In genomic region chr5:87997662-87998061, GRCh38 we compare ENCODE assay signal across 28 cellular contexts.
"Had no signal": no experiment of that assay in that cellular context is flagged by ENCODE, and none has a peak within 500 bp of the region (broad histone marks: within the 10 kb centered on the region; RNA-seq: fewer than 3 reads in every experiment).

No MANE protein-coding gene starts in this region.

- H3K36me3 Mint-ChIP-seq: activated naive CD4-positive, alpha-beta T cell treated with anti-CD3 and anti-CD28 coated beads, Interleukin-2, amount 10 ng/mL, durations not matched to agents 7 days and 5 days; activated naive CD4-positive, alpha-beta T cell treated with anti-CD3 and anti-CD28 coated beads, Interleukin-2, amount 50 U/mL, for 72 hours; activated naive CD8-positive, alpha-beta T cell treated with anti-CD3 and anti-CD28 coated beads, Interleukin-2, amount 10 ng/mL, durations not matched to agents 7 days and 5 days had no signal

- H3K27ac Mint-ChIP-seq: activated B cell treated with CpG ODN at 0.5 μM for 24 hours; activated CD8-positive, alpha-beta T cell treated with anti-CD3 and anti-CD28 coated beads for 36 hours; activated naive CD4-positive, alpha-beta T cell treated with anti-CD3 and anti-CD28 coated beads, Interleukin-2, amount 10 ng/mL, durations not matched to agents 7 days and 5 days; activated naive CD4-positive, alpha-beta T cell treated with anti-CD3 and anti-CD28 coated beads, Interleukin-2, amount 50 U/mL, for 72 hours; activated naive CD8-positive, alpha-beta T cell treated with anti-CD3 and anti-CD28 coated beads, Interleukin-2, amount 10 ng/mL, durations not matched to agents 7 days and 5 days; activated T-cell treated with anti-CD3 and anti-CD28 coated beads, Interleukin-2, amount 50 U/mL, for 72 hours; brain; dendritic cell treated with granulocyte-macrophage colony-stimulating factor and Interleukin-4, amounts not matched to agents 40 ng/mL and 50 ng/mL, for 4 days; endodermal cell; T-helper 2 cell treated with Interferon-gamma antibody and Interleukin-4, amounts not matched to agents 5 μg/mL and 100 μg/mL, for 36 hours had no signal

- H3K4me1 Mint-ChIP-seq: activated B cell treated with CpG ODN at 0.5 μM for 24 hours; activated naive CD4-positive, alpha-beta T cell treated with anti-CD3 and anti-CD28 coated beads, Interleukin-2, amount 10 ng/mL, durations not matched to agents 7 days and 5 days; activated naive CD8-positive, alpha-beta T cell treated with anti-CD3 and anti-CD28 coated beads, Interleukin-2, amount 10 ng/mL, durations not matched to agents 7 days and 5 days; brain; endodermal cell had no signal

- H3K9me3 Mint-ChIP-seq: endodermal cell had no signal

- DNase-seq: activated B cell treated with CpG ODN at 0.5 μM for 24 hours; activated CD4-positive, alpha-beta T cell treated with anti-CD3 and anti-CD28 coated beads for 48 hours; activated CD4-positive, alpha-beta T cell treated with anti-CD3 and anti-CD28 coated beads, Interleukin-2, amount 50 U/mL, for 1 hour; activated CD4-positive, alpha-beta T cell treated with anti-CD3 and anti-CD28 coated beads, Interleukin-2, amount 50 U/mL, for 48 hours; activated CD8-positive, alpha-beta memory T cell treated with anti-CD3 and anti-CD28 coated beads for 24 hours; activated CD8-positive, alpha-beta memory T cell treated with anti-CD3 and anti-CD28 coated beads, Interleukin-2, amount 50 U/mL, for 4 hours; activated CD8-positive, alpha-beta T cell treated with anti-CD3 and anti-CD28 coated beads for 36 hours; activated gamma-delta T cell; activated naive CD4-positive, alpha-beta T cell; activated naive CD4-positive, alpha-beta T cell treated with anti-CD3 and anti-CD28 coated beads, Interleukin-2, amount 10 ng/mL, durations not matched to agents 7 days and 5 days; activated naive CD8-positive, alpha-beta T cell treated with anti-CD3 and anti-CD28 coated beads, Interleukin-2, amount 10 ng/mL, durations not matched to agents 7 days and 5 days; activated T-cell treated with anti-CD3 and anti-CD28 coated beads, Interleukin-2, amount 50 U/mL, for 1 hour; activated T-cell treated with anti-CD3 and anti-CD28 coated beads, Interleukin-2, amount 50 U/mL, for 72 hours; central memory CD4-positive, alpha-beta T cell; cerebellar nuclear complex; colonic mucosa; dorsolateral prefrontal cortex; effector memory CD4-positive, alpha-beta T cell; endodermal cell; foreskin fibroblast; head of caudate nucleus; hippocampal formation; T1000; WERI-Rb-1 had no signal

- H3K4me3 Mint-ChIP-seq: activated B cell treated with CpG ODN at 0.5 μM for 24 hours; activated CD8-positive, alpha-beta T cell treated with anti-CD3 and anti-CD28 coated beads for 36 hours; activated naive CD4-positive, alpha-beta T cell treated with anti-CD3 and anti-CD28 coated beads, Interleukin-2, amount 10 ng/mL, durations not matched to agents 7 days and 5 days; activated naive CD8-positive, alpha-beta T cell treated with anti-CD3 and anti-CD28 coated beads, Interleukin-2, amount 10 ng/mL, durations not matched to agents 7 days and 5 days; activated T-cell treated with anti-CD3 and anti-CD28 coated beads, Interleukin-2, amount 50 U/mL, for 72 hours; brain; dendritic cell treated with granulocyte-macrophage colony-stimulating factor and Interleukin-4, amounts not matched to agents 40 ng/mL and 50 ng/mL, for 4 days; endodermal cell; T-helper 2 cell treated with Interferon-gamma antibody and Interleukin-4, amounts not matched to agents 5 μg/mL and 100 μg/mL, for 36 hours had no signal

- H3K27me3 Mint-ChIP-seq: activated B cell treated with CpG ODN at 0.5 μM for 24 hours; activated CD8-positive, alpha-beta T cell treated with anti-CD3 and anti-CD28 coated beads for 36 hours; activated naive CD4-positive, alpha-beta T cell treated with anti-CD3 and anti-CD28 coated beads, Interleukin-2, amount 10 ng/mL, durations not matched to agents 7 days and 5 days; activated naive CD8-positive, alpha-beta T cell treated with anti-CD3 and anti-CD28 coated beads, Interleukin-2, amount 10 ng/mL, durations not matched to agents 7 days and 5 days; brain; dendritic cell treated with granulocyte-macrophage colony-stimulating factor and Interleukin-4, amounts not matched to agents 40 ng/mL and 50 ng/mL, for 4 days had no signal
